ENCODE assay signal across 8 cellular contexts in genomic region chr11:66336234-66337102, GRCh38. TPM values are rescaled to one million over a fixed set of nuclear protein-coding genes. Genes with fewer than 3 reads are reported as not detected.
DNase-seq lines count a peak whose midpoint lies in the region; ATAC-seq and FAIRE-seq lines count a peak whose summit lies in the region.

TSS of gene RIN1 (minus strand) at chr11:66336434. CDS start at chr11:66336402, 32 bp downstream.

- peak; percentile 45 for FAIRE-seq in islet of Langerhans (lab: Jason Lieb, UNC)

- peak within 1 kb of the TSS; percentile 66 for H3K4me3 Mint-ChIP-seq in T-helper 1 cell treated with Interleukin-12 subunit alpha and Interleukin-12 subunit beta and Interleukin-4 antibody, amounts not matched to agents 30 μg/mL and 1 μg/mL, for 36 hours

- peak within 1 kb of the TSS; percentile 97 for H3K4me2 ChIP-seq in skeletal muscle satellite cell (ENCODE audit: low read length)

- H3K36me3 Mint-ChIP-seq in T-helper 1 cell treated with Interleukin-12 subunit alpha and Interleukin-12 subunit beta and Interleukin-4 antibody, amounts not matched to agents 30 μg/mL and 1 μg/mL, for 36 hours (ENCODE audit: low read depth) = peaks cover 12% of the 10 kb centered on the region

- H3K36me3 ChIP-seq in skeletal muscle satellite cell (ENCODE audit: insufficient read depth, low read length) = peaks cover 57% of the 10 kb centered on the region

- DNase-seq in DMS114 treated with DMSO at 0.1 percent for 48 hours (lab: John Stamatoyannopoulos, UW; ENCODE audit: unreplicated experiment) = peak; percentile 30
- DNase-seq in KBM-7 = peak; percentile 81
- DNase-seq in cerebellar nuclear complex (lab: John Stamatoyannopoulos, UW) = peak; percentile 55 to 82
- DNase-seq in NCI-H1436 (lab: John Stamatoyannopoulos, UW) = no peak

- H3K27me3 Mint-ChIP-seq in T-helper 1 cell treated with Interleukin-12 subunit alpha and Interleukin-12 subunit beta and Interleukin-4 antibody, amounts not matched to agents 30 μg/mL and 1 μg/mL, for 36 hours (ENCODE audit: low read depth) = no peaks in the 10 kb centered on the region

- no peaks in the 10 kb centered on the region for H3K27me3 ChIP-seq in skeletal muscle satellite cell (ENCODE audit: control insufficient read depth, insufficient read depth, low read length)

- no peaks in the 10 kb centered on the region for H3K9me3 Mint-ChIP-seq in T-helper 1 cell treated with Interleukin-12 subunit alpha and Interleukin-12 subunit beta and Interleukin-4 antibody, amounts not matched to agents 30 μg/mL and 1 μg/mL, for 36 hours

- H3K9ac ChIP-seq in skeletal muscle satellite cell (ENCODE audit: low read depth, low read length) = peak within 1 kb of the TSS; percentile 96

- peaks cover 36% of the 10 kb centered on the region for H3K4me1 ChIP-seq in skeletal muscle satellite cell (ENCODE audit: control insufficient read depth, insufficient read depth, low read length)

- in situ Hi-C loops in KBM-7 (cut with MboI; ENCODE audit: low pct_unique_long_range_greater_than_20kb, low sequenced_read_pairs) = no loop called here

- peak within 1 kb of the TSS; percentile 65 for H3K27ac Mint-ChIP-seq in T-helper 1 cell treated with Interleukin-12 subunit alpha and Interleukin-12 subunit beta and Interleukin-4 antibody, amounts not matched to agents 30 μg/mL and 1 μg/mL, for 36 hours

- H3K4me1 Mint-ChIP-seq in T-helper 1 cell treated with Interleukin-12 subunit alpha and Interleukin-12 subunit beta and Interleukin-4 antibody, amounts not matched to agents 30 μg/mL and 1 μg/mL, for 36 hours (ENCODE audit: low read depth) = peaks cover 11% of the 10 kb centered on the region

- no peaks in the 10 kb centered on the region for H3K9me3 ChIP-seq in skeletal muscle satellite cell (replicated peaks; ENCODE audit: low read length)

- peak; percentile 23 for ATAC-seq in GM19468 (IDR thresholded peaks at IDR 0.05; ENCODE audit: extremely low read depth, unreplicated experiment)

- peak within 1 kb of the TSS; percentile 86 for H3K4me3 ChIP-seq in skeletal muscle satellite cell (ENCODE audit: low read length)

RNA-seq across cellular contexts. Expression of gene RIN1, which starts in this region (rescaled TPM):
- 45.1 and 55.7 TPM in 2 replicates for total RNA-seq in skeletal muscle satellite cell (2012; rRNA removed)
